In genomic region chr4:114251020-114251419, GRCh38 we compare ENCODE assay signal across 21 cellular contexts.
A peak's percentile ranks its signal among the peaks of the same experiment; 100 is the strongest.
DNase-seq lines count a peak whose midpoint lies in the region; ATAC-seq, FAIRE-seq and TF ChIP-seq lines count a peak whose summit lies in the region.
"Had no signal": no experiment of that assay in that cellular context is flagged by ENCODE, and none has a peak within 500 bp of the region (broad histone marks: within the 10 kb centered on the region; RNA-seq: fewer than 3 reads in every experiment).

No MANE protein-coding gene starts in this region.

- DNase-seq in AG04450 (ENCODE audit: low read depth, low spot score) (no peak), NCI-H1048 (lab: John Stamatoyannopoulos, UW) (peak; percentile 52), chondrocyte (ENCODE audit: low spot score) (no peak), urothelium cell line (ENCODE audit: low spot score) (no peak), left lobe of liver (ENCODE audit: low spot score) (no peak)
- no peak for DNase-seq in activated naive CD4-positive, alpha-beta T cell treated with Interleukin-2 at 50 U/mL for 16 hours
- DNase-seq: CD4-positive, CD25-positive, alpha-beta regulatory T cell; DMS79; EL; GDM1; GOT3; KG1; MG63; NCI-H2029 treated with DMSO at 0.1 percent for 48 hours; NCI-H2227 treated with DMSO at 0.1 percent for 48 hours; NCI-H526 treated with DMSO at 0.1 percent for 48 hours; Right ventricle myocardium superior; RPMI8226 had no signal

- FAIRE-seq in urothelium cell line (lab: Jason Lieb, UNC), result peak; percentile 40
- FAIRE-seq: GM12878 had no signal

- H3K9me3 ChIP-seq in AG04450 (ENCODE audit: control insufficient read depth, insufficient read depth, low read length), result no peaks in the 10 kb centered on the region
- H3K9me3 ChIP-seq: BLaER1 had no signal

- no peak overlapping the region for H3K4me3 Mint-ChIP-seq in chondrocyte (ENCODE audit: unreplicated experiment)
- H3K4me3 Mint-ChIP-seq: CD4-positive, CD25-positive, alpha-beta regulatory T cell had no signal

- CTCF ChIA-PET in AG04450 (lab: Charles Lee), result no interaction called here

- H3K4me3 ChIP-seq in AG04450 (ENCODE audit: low read depth, low read length), result no peak overlapping the region
- H3K4me3 ChIP-seq: BLaER1, GM12878, MG63 had no signal

- peaks cover 10% of the 10 kb centered on the region for H3K36me3 Mint-ChIP-seq in chondrocyte (ENCODE audit: low read depth)
- H3K36me3 Mint-ChIP-seq: CD4-positive, CD25-positive, alpha-beta regulatory T cell had no signal

- H3K9me3 Mint-ChIP-seq in chondrocyte (ENCODE audit: low read depth), result peaks cover 44% of the 10 kb centered on the region

- ATAC-seq in left lobe of liver (no peak), GM19324 (IDR thresholded peaks at IDR 0.05; ENCODE audit: low FRiP score, unreplicated experiment) (no peak)
- ATAC-seq: GM12878 had no signal

- H3K27ac ChIP-seq in AG04450 (ENCODE audit: low read depth, low read length), result peak overlapping the region; percentile 47
- H3K27ac ChIP-seq: BLaER1 had no signal

- H3K4me1 Mint-ChIP-seq in chondrocyte (ENCODE audit: low read depth), result peaks cover 11% of the 10 kb centered on the region
- H3K4me1 Mint-ChIP-seq: CD4-positive, CD25-positive, alpha-beta regulatory T cell had no signal

- peak overlapping the region; percentile 64 for H3K27ac Mint-ChIP-seq in chondrocyte (ENCODE audit: unreplicated experiment)
- H3K27ac Mint-ChIP-seq: CD4-positive, CD25-positive, alpha-beta regulatory T cell had no signal

- H3K27me3 ChIP-seq in AG04450 (ENCODE audit: control insufficient read depth, insufficient read depth, low read length), result no peaks in the 10 kb centered on the region
- H3K27me3 ChIP-seq: BLaER1, MG63 had no signal

- POLR2A ChIA-PET in AG04450 (lab: Yijun Ruan, JAX), result no interaction called here

- no peak for TF ChIP-seq CTCF in AG04450 (IDR thresholded peaks at IDR 0.05; ENCODE audit: low read depth, low read length)
- no peak for TF ChIP-seq CTCF in chondrocyte (IDR thresholded peaks at IDR 0.05)

- no peaks in the 10 kb centered on the region for H3K27me3 Mint-ChIP-seq in chondrocyte (ENCODE audit: low read depth)
- H3K27me3 Mint-ChIP-seq: CD4-positive, CD25-positive, alpha-beta regulatory T cell had no signal
